22 cellular contexts compared by ENCODE assay signal in genomic region chr10:44835300-44835699, GRCh38.
"Had no signal": no experiment of that assay in that cellular context is flagged by ENCODE, and none has a peak within 500 bp of the region (broad histone marks: within the 10 kb centered on the region; RNA-seq: fewer than 3 reads in every experiment).

No MANE protein-coding gene starts in this region.

- H3K9me3 ChIP-seq: left ventricle myocardium inferior, mucosa of descending colon, pancreas, prostate gland, suprapubic skin, thoracic aorta, tibial nerve, uterus had no signal

- H3K27me3 ChIP-seq: pancreas, suprapubic skin, tibial nerve, uterus had no signal

- DNase-seq: islet precursor cell; left ventricle myocardium inferior; midbrain; mucosa of descending colon; naive thymus-derived CD4-positive, alpha-beta T cell; pancreas; posterior cingulate gyrus; retina; right cardiac atrium; stimulated activated CD4-positive, alpha-beta T cell treated with anti-CD3 and anti-CD28 coated beads, Interleukin-12 subunit alpha, Interleukin-12 subunit beta, amount 100 ng/mL, for 4 hours; stimulated activated CD4-positive, alpha-beta T cell treated with anti-CD3 and anti-CD28 coated beads, Interleukin-15, amount 100 ng/mL, for 24 hours; stimulated activated CD4-positive, alpha-beta T cell treated with anti-CD3 and anti-CD28 coated beads, Interleukin-2, amount 100 ng/mL, for 24 hours; stimulated activated CD4-positive, alpha-beta T cell treated with anti-CD3 and anti-CD28 coated beads, Interleukin-4, amount 100 ng/mL, for 1 hour; stimulated activated naive B cell treated with anti-CD40 and anti-IgM and Interleukin-4, amounts not matched to agents 10 μg/mL and 1 μg/mL and 100 μg/mL, for 72 hours; stimulated activated naive CD8-positive, alpha-beta T cell treated with anti-CD3 and anti-CD28 coated beads, Interleukin-15, Interleukin-2, amounts not matched to agents 100 U/mL and 50 U/mL, for 24 hours; uterus had no signal

- H3K4me1 ChIP-seq: left ventricle myocardium inferior, pancreas, prostate gland, suprapubic skin, tibial nerve, uterus had no signal

- H3K27ac ChIP-seq: left ventricle myocardium inferior, pancreas, prostate gland, skin epidermis, suprapubic skin, thoracic aorta, tibial nerve, uterus had no signal

- H3K4me3 ChIP-seq: left ventricle myocardium inferior, lung, mucosa of descending colon, pancreas, prostate gland, skin epidermis, suprapubic skin, thoracic aorta, tibial nerve, uterus had no signal

- H3K36me3 ChIP-seq: left ventricle myocardium inferior, pancreas, prostate gland, suprapubic skin, thoracic aorta, tibial nerve, uterus had no signal
